Comparison of ENCODE assay signal across 1 cellular context in genomic region chr17:18070861-18071340, GRCh38.
TF ChIP-seq lines count a peak whose summit lies in the region.

No MANE protein-coding gene starts in this region.

TF ChIP-seq in K562, 482 proteins besides CTCF, POLR2A, EP300 and RAD21 (continued from another document):
- TF ChIP-seq ZNF311 (CRISPR knock-in tag; IDR thresholded peaks at IDR 0.05): no peak
- TF ChIP-seq GATAD2A (IDR thresholded peaks at IDR 0.05): 0 out of 2 replicates have a peak, but pooled peaks have one; percentile 10
- no peak for TF ChIP-seq ZFPM2 (CRISPR knock-in tag; IDR thresholded peaks at IDR 0.05)
- TF ChIP-seq IRF1 (CRISPR knock-in tag; IDR thresholded peaks at IDR 0.05; ENCODE audit: borderline replicate concordance): no peak
- TF ChIP-seq ETS1 (conservative IDR thresholded peaks at IDR 0.05; ENCODE audit: control insufficient read depth, low read depth, low read length): no peak
- TF ChIP-seq NCOA4 (IDR thresholded peaks at IDR 0.05; ENCODE audit: partially characterized antibody): no peak
- no peak for TF ChIP-seq DIDO1 (tag; IDR thresholded peaks at IDR 0.05; ENCODE audit: low read depth)
- peak; percentile 12; the same call in 1 of the 2 replicates for TF ChIP-seq RFX1 (IDR thresholded peaks at IDR 0.05)
- TF ChIP-seq SIRT6 (IDR thresholded peaks at IDR 0.05; ENCODE audit: low read depth, low read length): no peak
- TF ChIP-seq HBP1 (CRISPR knock-in tag; IDR thresholded peaks at IDR 0.05): no peak
- no peak for TF ChIP-seq YBX1 (IDR thresholded peaks at IDR 0.05)
- TF ChIP-seq ZNF444 (CRISPR knock-in tag; IDR thresholded peaks at IDR 0.05): no peak
- no peak for TF ChIP-seq ZNF512 (tag; IDR thresholded peaks at IDR 0.05)
- no peak for TF ChIP-seq SIN3B (IDR thresholded peaks at IDR 0.05; ENCODE audit: low read depth)
- no peak for TF ChIP-seq BRF1 (IDR thresholded peaks at IDR 0.05; ENCODE audit: borderline replicate concordance, extremely low read depth, insufficient read length)
- TF ChIP-seq ZNF592 (IDR thresholded peaks at IDR 0.05): peak; percentile 65
- 0 out of 2 replicates have a peak, but pooled peaks have one; percentile 36 for TF ChIP-seq ZNF395 (CRISPR knock-in tag; IDR thresholded peaks at IDR 0.05)
- TF ChIP-seq SPI1 (IDR thresholded peaks at IDR 0.05; ENCODE audit: borderline replicate concordance, low read depth, low read length): peak; percentile 54; the same call in 1 of the 2 replicates
- TF ChIP-seq ZBTB11 (CRISPR knock-in tag; IDR thresholded peaks at IDR 0.05): peak in 1 of 3 experiments; percentile 49; a peak in 1 of 6 replicates
- no peak for TF ChIP-seq EGR1 (conservative IDR thresholded peaks at IDR 0.05)
- peak in 1 of 2 experiments; percentile 51 for TF ChIP-seq E2F6 (IDR thresholded peaks at IDR 0.05; ENCODE audit: borderline replicate concordance in 1 of 2, extremely low read depth in 1 of 2, insufficient read depth in 1 of 2, insufficient read length in 1 of 2, low read depth in 1 of 2, low read length in 1 of 2, poor library complexity in 1 of 2, severe bottlenecking in 1 of 2)
- TF ChIP-seq STAT5B (CRISPR knock-in tag; IDR thresholded peaks at IDR 0.05): no peak
- no peak for TF ChIP-seq NR4A1 (CRISPR knock-in tag; IDR thresholded peaks at IDR 0.05)
- TF ChIP-seq NR4A1 (tag; IDR thresholded peaks at IDR 0.05): peak; percentile 63
- no peak for TF ChIP-seq TCFL5 (CRISPR knock-in tag; conservative IDR thresholded peaks at IDR 0.05)
- no peak for TF ChIP-seq EZH2 (IDR thresholded peaks at IDR 0.05; ENCODE audit: borderline replicate concordance, low read depth, low read length)
- no peak for TF ChIP-seq TEAD4 (IDR thresholded peaks at IDR 0.05; ENCODE audit: low read length)
- no peak for TF ChIP-seq TEAD4 (CRISPR knock-in tag; IDR thresholded peaks at IDR 0.05; ENCODE audit: borderline replicate concordance)
